ENCODE assay signal across 8 cellular contexts in the genomic region with DNA sequence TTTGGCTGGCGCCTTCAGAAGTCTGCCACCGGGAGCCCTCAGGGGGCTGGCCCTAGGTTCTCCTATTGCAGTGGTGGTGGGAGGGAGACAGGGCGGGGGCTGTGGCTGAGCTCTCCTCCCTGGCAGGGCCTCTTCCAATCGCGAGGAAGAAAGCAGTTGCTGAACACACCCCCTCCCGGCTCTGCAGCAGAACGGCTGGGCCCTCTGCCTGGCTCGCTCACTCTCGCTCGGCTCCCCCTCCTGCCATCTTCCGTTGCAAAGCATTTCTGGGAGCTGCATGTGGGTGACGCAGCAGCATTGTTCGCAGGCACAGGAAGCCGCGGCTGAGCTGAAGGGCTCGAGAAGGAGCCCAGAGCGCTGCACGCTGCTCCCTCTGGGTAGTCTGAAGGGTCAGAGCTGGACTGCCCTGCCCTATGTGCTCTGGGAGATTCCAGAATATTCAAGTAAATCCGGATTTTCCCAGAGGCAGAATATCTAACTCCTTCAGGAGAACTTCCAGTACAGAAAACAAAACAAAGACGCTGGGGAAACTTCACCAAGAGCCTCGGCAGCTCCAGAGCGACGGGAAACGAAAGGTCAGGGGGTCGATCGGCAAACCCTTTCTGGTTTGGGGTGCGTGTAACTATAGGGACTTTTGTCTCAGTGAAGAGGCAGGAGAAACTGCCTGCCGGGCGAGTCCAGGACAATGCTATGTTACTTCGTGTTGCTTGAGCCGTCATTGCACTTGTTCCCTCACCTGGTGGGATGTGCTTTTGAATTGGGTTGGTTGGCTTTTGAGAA. TPM values are rescaled to one million over a fixed set of nuclear protein-coding genes. Genes with fewer than 3 reads are reported as not detected.
A peak's percentile ranks its signal among the peaks of the same experiment; 100 is the strongest.
DNase-seq lines count a peak whose midpoint lies in the region; ATAC-seq and TF ChIP-seq lines count a peak whose summit lies in the region.

No MANE protein-coding gene starts in this region.

- H3K4me1 ChIP-seq in mammary epithelial cell (ENCODE audit: insufficient read depth, low read length) (peaks cover 24% of the 10 kb centered on the region), iPS-20b (ENCODE audit: insufficient read depth, low read length) (peaks cover 16% of the 10 kb centered on the region)

- TSS peak; percentile 70 for BruUV-seq in mammary epithelial cell (replicated peaks; lab: Mats Ljungman, UMichigan)

- H3K27ac ChIP-seq in WERI-Rb-1 (peak overlapping the region; percentile 91), mammary epithelial cell (ENCODE audit: insufficient read depth, low read depth, low read length) (peak overlapping the region; percentile 96), iPS-20b (ENCODE audit: low read length) (peak overlapping the region; percentile 97), skin epidermis (peak overlapping the region; percentile 8 to 99 (median 96))

- CTCF ChIA-PET in AG04449 (lab: Yijun Ruan, JAX) (interaction anchor here (0.7 to 5.6 kb wide), 12 partner anchors 9 to 185 kb away, joined by 3 to 36 read pairs (median 4); no protein-coding TSS in a partner anchor), mammary epithelial cell (lab: Charles Lee; ENCODE audit: low non-redundant PET) (interaction anchor here (0.7 kb wide), 1 partner anchor 1352 kb away, joined by 5 read pairs; a partner anchor contains a TSS)

- H3K4me2 ChIP-seq in mammary epithelial cell (ENCODE audit: insufficient read depth, low read depth, low read length) = peak overlapping the region; percentile 84

- peak; percentile 92 for DNase-seq in AG04449 (ENCODE audit: low read depth, low spot score)
- peak; percentile 99 for DNase-seq in NCI-H2196 treated with DMSO at 0.1 percent for 48 hours (lab: John Stamatoyannopoulos, UW; ENCODE audit: unreplicated experiment)
- DNase-seq in WERI-Rb-1 = peak; percentile 98
- peak; percentile 99 for DNase-seq in mammary epithelial cell

- dilution Hi-C loops in mammary epithelial cell (cut with HindIII; ENCODE audit: low sequenced_read_pairs) = no loop called here

- H3K36me3 ChIP-seq in WERI-Rb-1 (peaks cover 37% of the 10 kb centered on the region), mammary epithelial cell (ENCODE audit: insufficient read depth, low read length) (peaks cover 13% of the 10 kb centered on the region), iPS-20b (ENCODE audit: insufficient read depth, low read depth, low read length) (peaks cover 28% of the 10 kb centered on the region)

- intact Hi-C loops in mammary epithelial cell (cut with micrococcal nuclease) = loop anchor here (1.0 to 5.0 kb wide), 3 partner anchors 8 to 185 kb away; no protein-coding TSS in a partner anchor

- H3K9me3 ChIP-seq in WERI-Rb-1 (ENCODE audit: severe bottlenecking) (no peaks in the 10 kb centered on the region), mammary epithelial cell (replicated peaks; ENCODE audit: insufficient read depth, low read length) (no peaks in the 10 kb centered on the region), iPS-20b (ENCODE audit: insufficient read depth, low read depth, low read length) (no peaks in the 10 kb centered on the region)

- H3K79me2 ChIP-seq in mammary epithelial cell (ENCODE audit: insufficient read depth, low read length) = peaks cover 66% of the 10 kb centered on the region

- H3K27me3 ChIP-seq in WERI-Rb-1 (ENCODE audit: insufficient read depth, low read depth, severe bottlenecking) = no peaks in the 10 kb centered on the region
- no peaks in the 10 kb centered on the region for H3K27me3 ChIP-seq in mammary epithelial cell (ENCODE audit: insufficient read depth, low read length)
- no peaks in the 10 kb centered on the region for H3K27me3 ChIP-seq in iPS-20b (ENCODE audit: insufficient read depth, low read length)

- TF ChIP-seq CTCF in AG04449 (IDR thresholded peaks at IDR 0.05; ENCODE audit: insufficient read depth, low read length, missing control alignments) (peak; percentile 14), WERI-Rb-1 (IDR thresholded peaks at IDR 0.05; ENCODE audit: low read depth, low read length) (no peak), mammary epithelial cell (conservative IDR thresholded peaks at IDR 0.05 in 1 of 2, IDR thresholded peaks at IDR 0.05 in 1 of 2; ENCODE audit: extremely low read depth in 1 of 2, insufficient read depth in 1 of 2, low read depth in 1 of 2, low read length in 2 of 2) (no peak)

- ATAC-seq in GM18873 (IDR thresholded peaks at IDR 0.05; ENCODE audit: low FRiP score, unreplicated experiment) (peak; percentile 85), HG03135 (IDR thresholded peaks at IDR 0.05; ENCODE audit: unreplicated experiment) (peak; percentile 86)

- no peaks in the 10 kb centered on the region for H4K20me1 ChIP-seq in mammary epithelial cell (ENCODE audit: insufficient read depth, low read length)

- peak overlapping the region; percentile 35 for H2AFZ ChIP-seq in mammary epithelial cell (ENCODE audit: low read depth, low read length)

- in situ Hi-C loops in mammary epithelial cell (cut with MboI; ENCODE audit: low sequenced_read_pairs in 2 of 2) = loop anchor here in 1 of 2 donors (10.0 kb wide), 1 partner anchor 185 kb away; a partner anchor contains a TSS

- POLR2A ChIA-PET in AG04449 (lab: Yijun Ruan, JAX) = interaction anchor here (0.6 to 1.5 kb wide), 10 partner anchors 12 to 134 kb away, joined by 3 to 7 read pairs (median 4); a partner anchor contains a TSS

- 1% methylated on average over 22 of the region's 31 CpGs for WGBS in mammary epithelial cell (ENCODE audit: low coverage, missing lambda C conversion rate)

- H3K4me3 ChIP-seq in AG04449 (ENCODE audit: low read depth, low read length) (peak overlapping the region; percentile 78), WERI-Rb-1 (ENCODE audit: low read depth, low read length) (peak overlapping the region; percentile 79), mammary epithelial cell (replicated peaks in 1 of 3; ENCODE audit: insufficient read depth in 1 of 3, low read depth in 2 of 3, low read length in 3 of 3) (peak overlapping the region; percentile 58 to 85 (median 65)), iPS-20b (ENCODE audit: low read length) (peak overlapping the region; percentile 97), skin epidermis (peak overlapping the region; percentile 56 to 82 (median 61))

- peak overlapping the region; percentile 99 for H3K9ac ChIP-seq in mammary epithelial cell (ENCODE audit: insufficient read depth, low read length)
- peak overlapping the region; percentile 98 for H3K9ac ChIP-seq in iPS-20b (ENCODE audit: low read depth, low read length)

RNA-seq across cellular contexts. Expression of a gene that starts 26.3 kb away (rescaled TPM):
- total RNA-seq in mammary epithelial cell = 10 to 100 TPM; 31.7 to 55.4 TPM
- polyA plus RNA-seq in mammary epithelial cell = 37.8 TPM
- 81.3 TPM for polyA minus RNA-seq in mammary epithelial cell

RNA-seq across cellular contexts. Expression of a gene that starts 49.1 kb away (rescaled TPM):
- total RNA-seq in mammary epithelial cell = 10 to 100 TPM; 25.7 to 56.7 TPM
- 29.0 TPM for polyA plus RNA-seq in mammary epithelial cell
- polyA minus RNA-seq in mammary epithelial cell = 34.7 TPM

Comparison
In these comparisons a context has a peak if more than half of its experiments do, and no peak if none do; other contexts are left out.
1. Peak in every context shown above with its lines: DNase-seq, ATAC-seq, H3K4me3 ChIP-seq and H3K27ac ChIP-seq.